33 cellular contexts compared by ENCODE assay signal in the genomic region with DNA sequence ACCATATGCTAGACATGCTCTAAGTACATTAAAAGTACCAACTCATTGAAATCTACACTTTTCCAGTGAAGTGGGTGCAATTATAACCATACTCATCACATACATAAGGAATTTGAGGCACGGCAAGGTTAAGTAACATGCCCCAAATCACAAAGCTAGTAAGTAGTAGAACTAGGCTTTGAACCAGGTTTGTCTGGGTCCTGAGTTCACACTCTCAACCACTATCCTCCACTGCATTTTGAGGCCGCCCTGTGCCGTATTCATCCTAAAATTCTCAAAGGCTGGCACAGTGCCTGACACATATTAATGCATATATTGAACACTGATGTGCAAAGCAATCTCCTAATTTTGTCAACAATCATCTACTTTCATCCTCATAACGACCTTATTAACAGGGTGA.
"Had no signal": no experiment of that assay in that cellular context is flagged by ENCODE, and none has a peak within 500 bp of the region (broad histone marks: within the 10 kb centered on the region; RNA-seq: fewer than 3 reads in every experiment).

No MANE protein-coding gene starts in this region.

- H3K4me3 ChIP-seq: coronary artery, dorsolateral prefrontal cortex, esophagus squamous epithelium, gastroesophageal sphincter, heart right ventricle had no signal

- H3K27ac Mint-ChIP-seq: activated B cell treated with CpG ODN at 0.5 μM for 24 hours; activated CD8-positive, alpha-beta T cell treated with anti-CD3 and anti-CD28 coated beads for 36 hours; activated naive CD8-positive, alpha-beta T cell; dendritic cell treated with granulocyte-macrophage colony-stimulating factor and Interleukin-4, amounts not matched to agents 40 ng/mL and 50 ng/mL, for 4 days; endodermal cell had no signal

- H3K27me3 Mint-ChIP-seq: activated B cell treated with CpG ODN at 0.5 μM for 24 hours; activated CD8-positive, alpha-beta T cell treated with anti-CD3 and anti-CD28 coated beads for 36 hours; activated naive CD8-positive, alpha-beta T cell; activated T-helper 17 cell treated with anti-CD3 and anti-CD28 coated beads, Interleukin-2, amount 50 U/mL, for 72 hours had no signal

- DNase-seq: activated B cell treated with CpG ODN at 0.5 μM for 24 hours; activated CD4-positive, alpha-beta T cell treated with anti-CD3 and anti-CD28 coated beads for 48 hours; activated CD4-positive, alpha-beta T cell treated with anti-CD3 and anti-CD28 coated beads, Interleukin-2, amount 50 U/mL, for 1 hour; activated CD4-positive, alpha-beta T cell treated with anti-CD3 and anti-CD28 coated beads, Interleukin-2, amount 50 U/mL, for 48 hours; activated CD8-positive, alpha-beta memory T cell treated with anti-CD3 and anti-CD28 coated beads for 24 hours; activated CD8-positive, alpha-beta T cell treated with anti-CD3 and anti-CD28 coated beads for 36 hours; activated effector memory CD4-positive, alpha-beta T cell treated with Interleukin-2 at 50 U/mL for 16 hours; activated gamma-delta T cell treated with Interleukin-2 at 50 U/mL for 16 hours; activated naive CD4-positive, alpha-beta T cell treated with anti-CD3 and anti-CD28 coated beads, Interleukin-2, amount 50 U/mL, for 16 hours; activated naive CD4-positive, alpha-beta T cell treated with Interleukin-2 at 50 U/mL for 16 hours; activated T-cell treated with anti-CD3 and anti-CD28 coated beads, Interleukin-2, amount 50 U/mL, for 4 hours; amniotic stem cell; anterior cingulate cortex; brain microvascular endothelial cell; dorsolateral prefrontal cortex; effector memory CD4-positive, alpha-beta T cell; endodermal cell; erythroblast; esophagus squamous epithelium; foreskin melanocyte; heart right ventricle; T-helper 2 cell; WERI-Rb-1 had no signal

- H3K36me3 ChIP-seq: brain microvascular endothelial cell, esophagus squamous epithelium, gastroesophageal sphincter, heart right ventricle, WERI-Rb-1 had no signal

- H3K27me3 ChIP-seq: brain microvascular endothelial cell, esophagus squamous epithelium, gastroesophageal sphincter, heart right ventricle had no signal

- H3K4me1 Mint-ChIP-seq: endodermal cell had no signal

- ATAC-seq: activated CD4-positive, CD25-positive, alpha-beta regulatory T cell treated with anti-CD3 and anti-CD28 coated beads, Interleukin-2, amount 50 U/mL, for 24 hours; activated CD8-positive, alpha-beta T cell treated with anti-CD3 and anti-CD28 coated beads for 36 hours; activated T-cell treated with anti-CD3 and anti-CD28 coated beads, Interleukin-2, amount 50 U/mL, for 4 hours; activated T-helper 17 cell treated with anti-CD3 and anti-CD28 coated beads, Interleukin-2, amount 50 U/mL, for 72 hours; gastroesophageal sphincter; heart right ventricle had no signal

- H3K4me3 Mint-ChIP-seq: activated B cell treated with CpG ODN at 0.5 μM for 24 hours; activated CD8-positive, alpha-beta T cell treated with anti-CD3 and anti-CD28 coated beads for 36 hours; activated naive CD8-positive, alpha-beta T cell; activated T-cell treated with anti-CD3 and anti-CD28 coated beads, Interleukin-2, amount 50 U/mL, for 4 hours; central memory CD8-positive, alpha-beta T cell; dendritic cell treated with granulocyte-macrophage colony-stimulating factor and Interleukin-4, amounts not matched to agents 40 ng/mL and 50 ng/mL, for 4 days; endodermal cell had no signal

- H3K27ac ChIP-seq: brain microvascular endothelial cell, coronary artery, dorsolateral prefrontal cortex, esophagus squamous epithelium, gastroesophageal sphincter, heart right ventricle, WERI-Rb-1 had no signal

- H3K36me3 Mint-ChIP-seq: activated naive CD8-positive, alpha-beta T cell had no signal

- H3K9me3 ChIP-seq: esophagus squamous epithelium, gastroesophageal sphincter, heart right ventricle had no signal

- H3K4me1 ChIP-seq: gastroesophageal sphincter had no signal

- FAIRE-seq: astrocyte, bronchial epithelial cell, TTC549 had no signal

- H3K9me3 Mint-ChIP-seq: activated B cell treated with CpG ODN at 0.5 μM for 24 hours; activated T-cell treated with anti-CD3 and anti-CD28 coated beads, Interleukin-2, amount 50 U/mL, for 4 hours; activated T-helper 17 cell treated with anti-CD3 and anti-CD28 coated beads, Interleukin-2, amount 50 U/mL, for 72 hours; central memory CD8-positive, alpha-beta T cell; dendritic cell treated with granulocyte-macrophage colony-stimulating factor and Interleukin-4, amounts not matched to agents 40 ng/mL and 50 ng/mL, for 4 days; endodermal cell had no signal
